In the genomic region with DNA sequence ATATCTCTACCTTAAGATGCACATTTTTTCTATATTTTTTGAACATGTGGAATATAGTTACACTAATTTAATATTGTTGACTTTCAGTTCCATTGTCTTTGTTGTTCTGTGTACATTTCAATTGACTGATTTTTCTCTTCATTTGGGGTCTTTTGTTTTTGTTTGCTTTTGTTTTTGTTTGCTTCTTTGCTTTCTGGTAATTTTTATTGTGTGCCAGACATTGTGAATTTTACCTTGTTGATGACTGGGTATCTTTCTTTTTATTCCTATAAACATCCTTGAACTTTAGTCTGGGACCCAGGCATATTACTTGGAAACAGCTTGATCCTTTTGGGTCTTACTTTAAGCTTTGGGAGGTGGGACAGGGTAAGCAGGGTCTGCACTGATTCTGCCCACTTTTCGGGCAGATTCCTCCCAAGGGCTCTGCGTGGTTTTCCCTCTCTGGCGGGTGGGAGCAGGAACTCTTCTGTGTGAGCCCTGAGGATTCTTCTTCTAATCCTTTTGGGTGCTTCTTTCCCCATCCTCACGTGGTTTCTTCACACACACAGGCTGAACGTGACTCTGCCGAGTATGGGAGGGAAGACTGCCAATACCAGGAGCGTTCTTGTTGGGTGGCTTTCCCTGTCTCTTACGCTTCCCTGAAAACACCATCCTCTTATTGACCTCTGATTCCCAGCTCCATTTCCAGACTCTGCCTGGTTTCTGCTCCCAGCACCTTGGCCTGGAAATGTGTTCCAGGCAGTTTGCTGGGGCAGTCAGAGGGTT, we compare ENCODE assay signal across 11 cellular contexts.
DNase-seq lines count a peak whose midpoint lies in the region; TF ChIP-seq lines count a peak whose summit lies in the region.
"Had no signal": no experiment of that assay in that cellular context is flagged by ENCODE, and none has a peak within 500 bp of the region (broad histone marks: within the 10 kb centered on the region; RNA-seq: fewer than 3 reads in every experiment).

No MANE protein-coding gene starts in this region.

- peaks cover 47% of the 10 kb centered on the region for H3K4me1 ChIP-seq in neural progenitor cell

- no peaks in the 10 kb centered on the region for H3F3A ChIP-seq in neural progenitor cell (ENCODE audit: low read depth)

- no peak overlapping the region for H2AFZ ChIP-seq in neural progenitor cell (replicated peaks)

- H3K4me3 Mint-ChIP-seq in neural progenitor cell, result no peak overlapping the region
- no peak overlapping the region for H3K4me3 Mint-ChIP-seq in type B pancreatic cell

- no peaks in the 10 kb centered on the region for H3K36me3 ChIP-seq in neural progenitor cell
- H3K36me3 ChIP-seq: lower lobe of right lung, SJCRH30 had no signal

- TF ChIP-seq CTCF in cardiac fibroblast (IDR thresholded peaks at IDR 0.05; ENCODE audit: low read depth, low read length) (no peak), neural progenitor cell (IDR thresholded peaks at IDR 0.05) (no peak), type B pancreatic cell (conservative IDR thresholded peaks at IDR 0.05) (no peak)

- peaks cover 100% of the 10 kb centered on the region for H3K79me2 ChIP-seq in neural progenitor cell (ENCODE audit: low read depth)

- H3K27ac ChIP-seq in neural progenitor cell, result no peak overlapping the region
- H3K27ac ChIP-seq: lower lobe of right lung, SJCRH30 had no signal

- peak overlapping the region; percentile 42 for H3K27ac Mint-ChIP-seq in neural progenitor cell
- H3K27ac Mint-ChIP-seq in type B pancreatic cell, result no peak overlapping the region

- H3K4me1 Mint-ChIP-seq in neural progenitor cell, result peaks cover 47% of the 10 kb centered on the region
- H3K4me1 Mint-ChIP-seq in type B pancreatic cell (ENCODE audit: unreplicated experiment), result peaks cover 49% of the 10 kb centered on the region

- H3K4me3 ChIP-seq in cardiac fibroblast (replicated peaks in 1 of 2; ENCODE audit: low read depth in 2 of 2, low read length in 2 of 2) (no peak overlapping the region), neural progenitor cell (no peak overlapping the region)
- H3K4me3 ChIP-seq: SJCRH30 had no signal

- H3K4me2 ChIP-seq in neural progenitor cell, result peak overlapping the region; percentile 9

- no peaks in the 10 kb centered on the region for H3K9me3 ChIP-seq in neural progenitor cell (ENCODE audit: low read depth)
- H3K9me3 ChIP-seq: lower lobe of right lung, SJCRH30 had no signal

- H3K27me3 ChIP-seq in neural progenitor cell, result no peaks in the 10 kb centered on the region
- H3K27me3 ChIP-seq: SJCRH30 had no signal

- peaks cover 7% of the 10 kb centered on the region for H3K9me3 Mint-ChIP-seq in neural progenitor cell
- no peaks in the 10 kb centered on the region for H3K9me3 Mint-ChIP-seq in type B pancreatic cell

- peaks cover 80% of the 10 kb centered on the region for H4K20me1 ChIP-seq in neural progenitor cell (ENCODE audit: low read depth)

- in situ Hi-C loops in G401 (cut with HindIII; ENCODE audit: low sequenced_read_pairs), result no loop called here

- H3K36me3 Mint-ChIP-seq in neural progenitor cell, result peaks cover 7% of the 10 kb centered on the region
- H3K36me3 Mint-ChIP-seq in type B pancreatic cell, result peaks cover 3% of the 10 kb centered on the region

- H3K27me3 Mint-ChIP-seq in neural progenitor cell (ENCODE audit: insufficient read depth, low read depth) (peaks cover 5% of the 10 kb centered on the region), type B pancreatic cell (no peaks in the 10 kb centered on the region)

- no peak overlapping the region for H3K9ac ChIP-seq in neural progenitor cell

- DNase-seq in G401 (ENCODE audit: low spot score), result peak; percentile 72
- DNase-seq in NCI-H187 (lab: John Stamatoyannopoulos, UW), result peak; percentile 20 to 55
- DNase-seq in cardiac fibroblast (ENCODE audit: low read depth in 2 of 2), result peak; percentile 58 to 62
- DNase-seq in neural progenitor cell (ENCODE audit: low spot score), result no peak
- no peak for DNase-seq in type B pancreatic cell (ENCODE audit: extremely low spot score, unreplicated experiment)
- no peak for DNase-seq in HPDE6-E6E7 (ENCODE audit: extremely low spot score)
- no peak for DNase-seq in stimulated activated CD4-positive, alpha-beta T cell treated with anti-CD3 and anti-CD28 coated beads, Interleukin-4, amount 100 ng/mL, for 24 hours
- DNase-seq in activated CD8-positive, alpha-beta memory T cell treated with anti-CD3 and anti-CD28 coated beads, Interleukin-2, amount 50 U/mL, for 4 hours, result no peak
- DNase-seq: central memory CD4-positive, alpha-beta T cell; lower lobe of right lung had no signal

Comparison
In these comparisons a context has a peak if more than half of its experiments do, and no peak if none do; other contexts are left out.
1. DNase-seq: peak in G401 (single experiment), NCI-H187 (2 of 2) and cardiac fibroblast (2 of 2); none in neural progenitor cell (single experiment), type B pancreatic cell (single experiment), HPDE6-E6E7 (single experiment), stimulated activated CD4-positive, alpha-beta T cell treated with anti-CD3 and anti-CD28 coated beads, Interleukin-4, amount 100 ng/mL, for 24 hours (single experiment) and activated CD8-positive, alpha-beta memory T cell treated with anti-CD3 and anti-CD28 coated beads, Interleukin-2, amount 50 U/mL, for 4 hours (single experiment).